ENCODE assay signal across 26 cellular contexts in the genomic region with DNA sequence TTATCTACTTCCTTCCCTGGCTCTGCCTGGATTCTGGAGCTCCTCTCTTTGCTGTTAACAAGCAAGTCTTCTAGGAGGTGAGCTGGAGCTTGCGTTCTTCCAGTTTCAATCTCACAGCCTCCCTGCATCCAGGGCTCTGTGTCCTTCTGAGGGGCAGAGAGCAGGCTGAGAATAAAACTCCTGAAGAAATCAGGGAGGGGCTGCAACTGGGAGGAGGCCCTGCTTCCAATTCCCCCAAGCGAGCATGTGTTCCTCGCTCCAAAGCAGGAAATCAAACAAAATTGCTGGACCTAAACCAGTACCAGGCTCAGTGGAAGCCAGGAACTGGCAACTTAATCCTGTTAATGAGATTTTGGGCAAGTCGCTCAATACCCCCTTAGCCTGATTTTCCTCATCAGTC.
"Had no signal": no experiment of that assay in that cellular context is flagged by ENCODE, and none has a peak within 500 bp of the region (broad histone marks: within the 10 kb centered on the region; RNA-seq: fewer than 3 reads in every experiment).

No MANE protein-coding gene starts in this region.

- H3K4me3 Mint-ChIP-seq: activated CD4-positive, alpha-beta memory T cell treated with anti-CD3 and anti-CD28 coated beads for 36 hours; activated CD4-positive, alpha-beta T cell treated with anti-CD3 and anti-CD28 coated beads, Interleukin-2, amount 10 ng/mL, durations not matched to agents 7 days and 5 days; activated naive CD4-positive, alpha-beta T cell treated with anti-CD3 and anti-CD28 coated beads for 36 hours; activated naive CD8-positive, alpha-beta T cell; activated T-cell treated with anti-CD3 and anti-CD28 coated beads, Interleukin-2, amount 50 U/mL, for 4 hours; activated T-helper 17 cell treated with anti-CD3 and anti-CD28 coated beads, Interleukin-2, amount 50 U/mL, for 72 hours; T-cell had no signal

- H3K36me3 ChIP-seq: brain microvascular endothelial cell, cardiac muscle cell had no signal

- DNase-seq: activated CD4-positive, alpha-beta memory T cell treated with anti-CD3 and anti-CD28 coated beads for 36 hours; activated CD4-positive, alpha-beta T cell treated with anti-CD3 and anti-CD28 coated beads, Interleukin-2, amount 10 ng/mL, durations not matched to agents 7 days and 5 days; activated CD4-positive, CD25-positive, alpha-beta regulatory T cell; activated CD8-positive, alpha-beta memory T cell treated with anti-CD3 and anti-CD28 coated beads for 24 hours; activated gamma-delta T cell; activated naive CD4-positive, alpha-beta T cell treated with anti-CD3 and anti-CD28 coated beads for 36 hours; activated T-cell treated with anti-CD3 and anti-CD28 coated beads, Interleukin-2, amount 50 U/mL, for 4 hours; amygdala; brain microvascular endothelial cell; Karpas-422; MM.1S; NCI-H1105; NCI-H1436; NCI-H2081; OCI-M1; RPMI8226; T-cell; T-helper 2 cell; T1000 had no signal

- H3K27ac Mint-ChIP-seq: activated CD4-positive, alpha-beta memory T cell treated with anti-CD3 and anti-CD28 coated beads for 36 hours; activated CD4-positive, alpha-beta T cell treated with anti-CD3 and anti-CD28 coated beads, Interleukin-2, amount 10 ng/mL, durations not matched to agents 7 days and 5 days; activated naive CD4-positive, alpha-beta T cell treated with anti-CD3 and anti-CD28 coated beads for 36 hours; activated naive CD8-positive, alpha-beta T cell; activated T-helper 17 cell treated with anti-CD3 and anti-CD28 coated beads, Interleukin-2, amount 50 U/mL, for 72 hours; T-cell had no signal

- H3K4me3 ChIP-seq: cardiac muscle cell, coronary artery, SK-N-MC had no signal

- H3K27me3 ChIP-seq: brain microvascular endothelial cell, cardiac muscle cell had no signal

- H3K9me3 Mint-ChIP-seq: activated CD4-positive, alpha-beta memory T cell treated with anti-CD3 and anti-CD28 coated beads for 36 hours; activated CD4-positive, alpha-beta T cell treated with anti-CD3 and anti-CD28 coated beads, Interleukin-2, amount 10 ng/mL, durations not matched to agents 7 days and 5 days; activated T-helper 17 cell treated with anti-CD3 and anti-CD28 coated beads, Interleukin-2, amount 50 U/mL, for 72 hours had no signal

- H3K4me1 Mint-ChIP-seq: activated CD4-positive, alpha-beta T cell treated with anti-CD3 and anti-CD28 coated beads, Interleukin-2, amount 10 ng/mL, durations not matched to agents 7 days and 5 days; activated T-helper 17 cell treated with anti-CD3 and anti-CD28 coated beads, Interleukin-2, amount 50 U/mL, for 72 hours; T-cell had no signal

- H3K36me3 Mint-ChIP-seq: activated CD4-positive, alpha-beta memory T cell treated with anti-CD3 and anti-CD28 coated beads for 36 hours; activated naive CD8-positive, alpha-beta T cell; T-cell had no signal

- H3K27me3 Mint-ChIP-seq: activated CD4-positive, alpha-beta memory T cell treated with anti-CD3 and anti-CD28 coated beads for 36 hours; activated CD4-positive, alpha-beta T cell treated with anti-CD3 and anti-CD28 coated beads, Interleukin-2, amount 10 ng/mL, durations not matched to agents 7 days and 5 days; activated naive CD8-positive, alpha-beta T cell; activated T-helper 17 cell treated with anti-CD3 and anti-CD28 coated beads, Interleukin-2, amount 50 U/mL, for 72 hours; T-cell had no signal

- ATAC-seq: activated T-cell treated with anti-CD3 and anti-CD28 coated beads, Interleukin-2, amount 50 U/mL, for 4 hours; activated T-helper 17 cell treated with anti-CD3 and anti-CD28 coated beads, Interleukin-2, amount 50 U/mL, for 72 hours; Panc1; Right ventricle myocardium inferior; T-cell had no signal

- H3K27ac ChIP-seq: brain microvascular endothelial cell, cardiac muscle cell, coronary artery, SK-N-MC had no signal
